In the genomic region with DNA sequence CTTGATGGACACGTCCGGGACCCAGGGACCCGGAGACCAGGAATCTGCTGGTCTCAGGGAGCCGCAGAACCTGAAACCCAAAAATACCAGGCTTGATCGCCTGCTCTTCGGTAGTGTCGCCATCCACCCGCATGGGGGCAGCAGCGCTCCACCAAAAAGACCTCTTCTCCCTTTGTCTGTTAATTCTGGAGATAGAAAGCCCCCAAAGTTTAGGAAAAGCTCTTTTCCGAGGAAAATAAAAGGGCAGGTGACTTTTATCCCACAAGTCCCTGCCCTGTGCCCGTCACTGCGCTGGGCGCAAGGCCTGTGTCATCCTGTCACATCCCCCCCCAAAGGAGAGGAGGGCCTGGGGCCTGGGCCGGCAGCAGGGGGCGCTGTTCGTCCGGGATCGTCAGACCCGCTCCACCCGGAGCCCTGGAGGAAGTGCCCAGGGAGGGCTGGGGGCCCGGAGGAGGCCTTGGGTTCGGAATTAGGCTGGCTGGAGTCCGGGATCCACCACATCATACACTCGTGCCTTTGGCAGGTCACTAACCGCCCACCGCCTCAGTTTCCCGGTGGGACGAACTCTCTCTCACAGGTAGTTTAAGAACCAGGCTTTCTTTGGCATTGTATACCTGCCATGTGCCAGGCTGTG, we compare ENCODE assay signal across 8 cellular contexts. TPM values are rescaled to one million over a fixed set of nuclear protein-coding genes. Genes with fewer than 3 reads are reported as not detected.
DNase-seq lines count a peak whose midpoint lies in the region; ATAC-seq and TF ChIP-seq lines count a peak whose summit lies in the region.

No MANE protein-coding gene starts in this region.

- H3K27ac ChIP-seq in KMS-11 (peak overlapping the region; percentile 98), foreskin keratinocyte (no peak overlapping the region), neuronal stem cell (replicated peaks; ENCODE audit: low read length) (peak overlapping the region; percentile 50)

- ATAC-seq in GM21576 (IDR thresholded peaks at IDR 0.05; ENCODE audit: unreplicated experiment): peak; percentile 31
- ATAC-seq in foreskin keratinocyte: peak; percentile 43

- no peaks in the 10 kb centered on the region for H3K36me3 ChIP-seq in KMS-11 (ENCODE audit: insufficient read depth)
- no peaks in the 10 kb centered on the region for H3K36me3 ChIP-seq in neuronal stem cell (replicated peaks in 1 of 2; ENCODE audit: control insufficient read depth in 2 of 2, insufficient read depth in 2 of 2, low read length in 2 of 2)

- peaks cover 3% of the 10 kb centered on the region for H3K79me1 ChIP-seq in neuronal stem cell (ENCODE audit: low read depth, low read length)

- H2BK15ac ChIP-seq in neuronal stem cell (ENCODE audit: low read length): peak overlapping the region; percentile 62

- H3K4me3 ChIP-seq in KMS-11 (IDR thresholded peaks at IDR 0.05; ENCODE audit: insufficient read depth, low read depth, low read length) (no peak overlapping the region), neuronal stem cell (ENCODE audit: low read length in 2 of 2) (no peak overlapping the region)

- H2AFZ ChIP-seq in KMS-11 (ENCODE audit: low read depth) (peak overlapping the region; percentile 57; the same call in 1 of the 2 replicates), neuronal stem cell (ENCODE audit: low read length) (peak overlapping the region; percentile 95)

- H3K9me3 ChIP-seq in neuronal stem cell (replicated peaks in 1 of 2; ENCODE audit: control insufficient read depth in 2 of 2, insufficient read depth in 1 of 2, low read depth in 1 of 2, low read length in 2 of 2): no peaks in the 10 kb centered on the region

- peak overlapping the region; percentile 87 for H2BK120ac ChIP-seq in neuronal stem cell (ENCODE audit: low read depth, low read length)

- peak overlapping the region; percentile 60 for H4K91ac ChIP-seq in neuronal stem cell (ENCODE audit: low read depth, low read length, poor library complexity)

- H2AK5ac ChIP-seq in neuronal stem cell (ENCODE audit: low read depth, low read length): peak overlapping the region; percentile 99

- H3K14ac ChIP-seq in neuronal stem cell (ENCODE audit: low read length): no peak overlapping the region

- no peaks in the 10 kb centered on the region for H3K79me2 ChIP-seq in KMS-11 (ENCODE audit: insufficient read depth, low read depth)

- H2BK12ac ChIP-seq in neuronal stem cell (ENCODE audit: low read length): peak overlapping the region; percentile 93

- peak overlapping the region; percentile 91 for H3K18ac ChIP-seq in neuronal stem cell (ENCODE audit: low read length)

- TF ChIP-seq CTCF in KMS-11 (conservative IDR thresholded peaks at IDR 0.05; ENCODE audit: low read depth, low read length): peak; percentile 99
- peak; percentile 99 for TF ChIP-seq CTCF in foreskin keratinocyte (conservative IDR thresholded peaks at IDR 0.05)

- no peak overlapping the region for H4K8ac ChIP-seq in neuronal stem cell (ENCODE audit: low read depth, low read length)

- no peaks in the 10 kb centered on the region for H3K27me3 ChIP-seq in KMS-11 (ENCODE audit: insufficient read depth, low read depth)
- no peaks in the 10 kb centered on the region for H3K27me3 ChIP-seq in foreskin keratinocyte
- H3K27me3 ChIP-seq in neuronal stem cell (ENCODE audit: control insufficient read depth in 3 of 3, insufficient read depth in 3 of 3, low read depth in 1 of 3, low read length in 3 of 3): no peaks in the 10 kb centered on the region

- peak overlapping the region; percentile 91 for H3K4ac ChIP-seq in neuronal stem cell (ENCODE audit: low read length)

- H3K9ac ChIP-seq in KMS-11 (peak overlapping the region; percentile 86), neuronal stem cell (ENCODE audit: low read depth, low read length, poor library complexity) (peak overlapping the region; percentile 33)

- H3K4me1 ChIP-seq in KMS-11 (ENCODE audit: low read depth, poor library complexity, severe bottlenecking): peaks cover 86% of the 10 kb centered on the region
- peaks cover 14% of the 10 kb centered on the region for H3K4me1 ChIP-seq in foreskin keratinocyte
- H3K4me1 ChIP-seq in neuronal stem cell (ENCODE audit: control insufficient read depth in 2 of 2, insufficient read depth in 1 of 2, low read depth in 1 of 2, low read length in 2 of 2): peaks cover 8 to 27% of the 10 kb centered on the region in 2 donors

- WGBS in neuronal stem cell (ENCODE audit: extremely low coverage in 2 of 2, insufficient read length in 2 of 2, insufficient replicate concordance in 1 of 2), 2 donors: no CpG with 5 or more reads among the region's 28 CpGs

- H4K20me1 ChIP-seq in KMS-11 (ENCODE audit: insufficient read depth): no peaks in the 10 kb centered on the region

- H2BK5ac ChIP-seq in neuronal stem cell (ENCODE audit: low read length): peak overlapping the region; percentile 71

- peak overlapping the region; percentile 79 for H3K4me2 ChIP-seq in KMS-11
- peak overlapping the region; percentile 42 for H3K4me2 ChIP-seq in neuronal stem cell (ENCODE audit: insufficient read depth, low read length, poor library complexity, severe bottlenecking)

- H3K23ac ChIP-seq in neuronal stem cell (ENCODE audit: low read depth, low read length, poor library complexity): no peak overlapping the region

- DNase-seq in D341Med (ENCODE audit: low spot score) (peak; percentile 92), SIG-M5 (lab: John Stamatoyannopoulos, UW) (peak; percentile 31), activated gamma-delta T cell treated with Interleukin-2 at 50 U/mL for 16 hours (peak; percentile 93), foreskin keratinocyte (peak; percentile 66 to 81), neuronal stem cell (ENCODE audit: low spot score) (peak; percentile 74), stromal cell of bone marrow (ENCODE audit: low read depth) (peak; percentile 50)

RNA-seq across cellular contexts. Expression of a gene that starts 31.9 kb away (rescaled TPM):
- 211 and 266 TPM in 2 replicates for total RNA-seq in foreskin keratinocyte
- 303 and 367 TPM in 2 replicates for polyA plus RNA-seq in foreskin keratinocyte
- polyA plus RNA-seq in neuronal stem cell (2013, experiment 1 of 2): 182 TPM
- 180 TPM for polyA plus RNA-seq in neuronal stem cell (2013, experiment 2 of 2)

RNA-seq across cellular contexts. Expression of a gene that starts 41.0 kb away (rescaled TPM):
- 7.4 and 8.2 TPM in 2 replicates for total RNA-seq in foreskin keratinocyte
- 12.7 and 12.8 TPM in 2 replicates for polyA plus RNA-seq in foreskin keratinocyte
- 21.7 TPM for polyA plus RNA-seq in neuronal stem cell (2013, experiment 1 of 2)
- 20.3 TPM for polyA plus RNA-seq in neuronal stem cell (2013, experiment 2 of 2)

Comparison
In these comparisons a context has a peak if more than half of its experiments do, and no peak if none do; other contexts are left out.
1. DNase-seq: peak in every context shown above with its lines; median percentile 93 in activated gamma-delta T cell treated with Interleukin-2 at 50 U/mL for 16 hours; 92 in D341Med; 74 in neuronal stem cell; 74 in foreskin keratinocyte; 50 in stromal cell of bone marrow; 31 in SIG-M5.